15 cellular contexts compared by ENCODE assay signal in the genomic region with DNA sequence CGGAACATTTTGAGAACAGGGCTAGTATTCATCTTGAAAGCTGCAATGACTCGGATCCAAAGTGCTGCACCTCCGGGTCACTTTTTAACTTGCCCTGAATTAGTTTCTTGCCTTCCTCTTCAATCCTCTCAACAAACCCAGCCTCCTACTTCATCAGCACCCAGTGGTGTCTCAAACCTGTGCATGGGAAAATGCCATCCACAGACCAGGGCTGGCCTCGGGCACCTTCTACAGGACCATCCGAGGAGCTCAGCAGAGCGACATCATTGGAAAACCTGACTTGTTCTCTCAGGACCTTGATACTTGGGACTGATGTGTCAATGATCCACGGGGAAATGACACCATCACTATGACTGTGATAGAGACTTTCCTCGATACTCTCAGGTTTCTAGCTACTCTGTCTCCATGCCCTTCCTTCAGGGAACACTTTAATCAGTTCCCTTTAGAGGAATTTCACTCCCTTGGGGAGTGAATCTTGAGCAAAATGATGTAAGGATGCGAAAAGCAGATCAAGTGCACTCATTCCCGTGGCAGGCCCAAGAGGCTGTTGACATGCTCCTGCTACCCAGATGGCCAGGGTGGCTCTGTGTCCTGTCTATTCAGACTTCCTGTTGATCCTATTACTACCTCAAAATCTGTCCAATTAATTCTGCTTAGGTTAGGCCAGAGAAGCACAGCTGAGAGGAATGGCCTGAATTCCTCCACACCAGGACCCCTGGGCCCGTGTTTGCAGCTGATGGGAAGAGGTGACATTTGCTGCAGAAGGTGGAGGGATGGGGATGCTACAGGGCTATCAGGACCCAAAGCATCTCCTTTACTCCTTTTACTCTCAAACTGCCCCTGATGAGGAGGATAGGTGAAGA.
"Had no signal": no experiment of that assay in that cellular context is flagged by ENCODE, and none has a peak within 500 bp of the region (broad histone marks: within the 10 kb centered on the region; RNA-seq: fewer than 3 reads in every experiment).

No MANE protein-coding gene starts in this region.

- H3K4me1 ChIP-seq: lower lobe of right lung, thyroid gland had no signal

- H3K4me3 ChIP-seq: coronary artery, lower lobe of right lung, ovary, SK-N-MC, thyroid gland had no signal

- H3K27me3 ChIP-seq: ovary, thyroid gland had no signal

- H3K9me3 ChIP-seq: lower lobe of right lung, ovary, thyroid gland had no signal

- ATAC-seq: activated T-cell treated with anti-CD3 and anti-CD28 coated beads, Interleukin-2, amount 50 U/mL, for 72 hours; lower lobe of right lung; sciatic nerve had no signal

- H3K27ac ChIP-seq: coronary artery, lower lobe of right lung, ovary, SK-N-MC, thyroid gland had no signal

- H3K36me3 ChIP-seq: lower lobe of right lung, ovary, thyroid gland had no signal

- DNase-seq: activated CD4-positive, alpha-beta memory T cell treated with anti-CD3 and anti-CD28 coated beads, Interleukin-2, amount 10 ng/mL, durations not matched to agents 7 days and 5 days; activated CD8-positive, alpha-beta memory T cell treated with anti-CD3 and anti-CD28 coated beads, Interleukin-2, amount 50 U/mL, for 48 hours; activated gamma-delta T cell treated with Interleukin-2 at 50 U/mL for 16 hours; activated T-cell treated with anti-CD3 and anti-CD28 coated beads, Interleukin-2, amount 50 U/mL, for 72 hours; amniotic stem cell; effector CD8-positive, alpha-beta T cell; foreskin melanocyte; immature natural killer cell; lower lobe of right lung; ovary; T-helper 9 cell; thyroid gland had no signal
